26 cellular contexts compared by ENCODE assay signal in the genomic region with DNA sequence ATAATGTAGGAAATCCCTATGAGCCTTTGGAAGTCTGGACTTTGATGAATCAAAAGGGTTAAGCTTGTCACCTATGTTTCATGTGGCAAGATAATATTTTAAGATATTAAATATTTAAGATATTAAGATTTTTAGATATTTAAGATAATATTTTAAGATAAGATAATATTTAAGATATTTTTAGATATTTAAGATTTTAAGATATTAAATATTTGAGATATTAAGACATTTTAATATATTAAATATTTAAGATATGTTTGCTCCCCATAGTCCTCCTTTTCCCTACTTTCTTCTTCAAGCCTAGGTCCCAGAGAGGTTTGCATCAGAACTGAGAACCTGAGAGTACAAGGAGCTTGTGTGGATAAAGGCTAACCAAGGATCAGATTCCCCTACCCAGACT.
A peak's percentile ranks its signal among the peaks of the same experiment; 100 is the strongest.
DNase-seq lines count a peak whose midpoint lies in the region; ATAC-seq, FAIRE-seq and TF ChIP-seq lines count a peak whose summit lies in the region.
"Had no signal": no experiment of that assay in that cellular context is flagged by ENCODE, and none has a peak within 500 bp of the region (broad histone marks: within the 10 kb centered on the region; RNA-seq: fewer than 3 reads in every experiment).

No MANE protein-coding gene starts in this region.

- no peak overlapping the region for H4K91ac ChIP-seq in H9 (ENCODE audit: insufficient read length, low read depth, low read length)

- no peaks in the 10 kb centered on the region for H3K79me1 ChIP-seq in H9 (ENCODE audit: insufficient read depth, low read depth, low read length, poor library complexity, severe bottlenecking)

- ATAC-seq in WTC11, result no peak

- H3K9ac ChIP-seq in H9 (ENCODE audit: extremely low read depth, insufficient read length, low read length), result no peak overlapping the region
- H3K9ac ChIP-seq: BLaER1 had no signal

- no peaks in the 10 kb centered on the region for H3K36me3 Mint-ChIP-seq in WTC11
- no peaks in the 10 kb centered on the region for H3K36me3 Mint-ChIP-seq in H9 (ENCODE audit: insufficient read depth in 1 of 3, low read depth in 3 of 3)
- H3K36me3 Mint-ChIP-seq: CD14-positive monocyte; CD4-positive, alpha-beta memory T cell; CD4-positive, CD25-positive, alpha-beta regulatory T cell; CD8-positive, alpha-beta memory T cell had no signal

- no peak overlapping the region for H3K4ac ChIP-seq in H9 (ENCODE audit: low read depth, low read length)

- POLR2A ChIA-PET in WTC11 (lab: Charles Lee), result no interaction called here

- no peak overlapping the region for H3K14ac ChIP-seq in H9 (ENCODE audit: insufficient read depth, low read length)

- no peak overlapping the region for H3K4me2 ChIP-seq in H9 (ENCODE audit: insufficient read depth, insufficient read length, low read length)
- H3K4me2 ChIP-seq: BLaER1 had no signal

- no peaks in the 10 kb centered on the region for H3K27me3 Mint-ChIP-seq in WTC11 (ENCODE audit: low read depth)
- no peaks in the 10 kb centered on the region for H3K27me3 Mint-ChIP-seq in H9 (ENCODE audit: low read depth)
- H3K27me3 Mint-ChIP-seq: CD4-positive, alpha-beta memory T cell; CD4-positive, CD25-positive, alpha-beta regulatory T cell; CD8-positive, alpha-beta memory T cell had no signal

- no peak overlapping the region for H3K27ac ChIP-seq in H9 (ENCODE audit: insufficient read length, low read depth, low read length)
- H3K27ac ChIP-seq: BLaER1 had no signal

- H3K4me3 Mint-ChIP-seq in WTC11 (no peak overlapping the region), H9 (no peak overlapping the region)
- H3K4me3 Mint-ChIP-seq: CD14-positive monocyte; CD4-positive, alpha-beta memory T cell; CD4-positive, CD25-positive, alpha-beta regulatory T cell; CD8-positive, alpha-beta memory T cell had no signal

- no peak overlapping the region for H2BK5ac ChIP-seq in H9 (ENCODE audit: insufficient read length, low read length)

- no peak overlapping the region for H3K18ac ChIP-seq in H9 (ENCODE audit: insufficient read length, low read depth, low read length)

- no peak overlapping the region for H3K27ac Mint-ChIP-seq in WTC11
- H3K27ac Mint-ChIP-seq in H9, result no peak overlapping the region
- H3K27ac Mint-ChIP-seq: CD14-positive monocyte; CD4-positive, alpha-beta memory T cell; CD4-positive, CD25-positive, alpha-beta regulatory T cell; CD8-positive, alpha-beta memory T cell had no signal

- H3K9me3 Mint-ChIP-seq in WTC11 (peaks cover 4% of the 10 kb centered on the region), H9 (no peaks in the 10 kb centered on the region)

- no peak overlapping the region for H2BK120ac ChIP-seq in H9 (ENCODE audit: low read depth, low read length, poor library complexity, severe bottlenecking)

- H2AFZ ChIP-seq in H9 (ENCODE audit: low read length), result no peak overlapping the region

- no peaks in the 10 kb centered on the region for H4K20me1 ChIP-seq in H9 (ENCODE audit: control insufficient read depth, insufficient read depth, insufficient read length)
- H4K20me1 ChIP-seq: BLaER1 had no signal

- H2BK12ac ChIP-seq in H9 (ENCODE audit: insufficient read length, low read depth, low read length), result no peak overlapping the region

- no peak overlapping the region for H3K56ac ChIP-seq in H9 (ENCODE audit: insufficient read length, low read depth, low read length)

- TF ChIP-seq CTCF in WTC11 (IDR thresholded peaks at IDR 0.05), result no peak
- no peak for TF ChIP-seq CTCF in H9 (conservative IDR thresholded peaks at IDR 0.05)

- H3K4me1 ChIP-seq in H9 (ENCODE audit: insufficient read depth, low read length), result no peaks in the 10 kb centered on the region
- H3K4me1 ChIP-seq: BE2C, BLaER1 had no signal

- no peaks in the 10 kb centered on the region for H3K23me2 ChIP-seq in H9 (ENCODE audit: insufficient read length, low read depth, low read length, poor library complexity, severe bottlenecking)

- no peak overlapping the region for H3T11ph ChIP-seq in H9 (ENCODE audit: low read length)

- DNase-seq in WTC11 (ENCODE audit: low spot score) (no peak), frontal cortex (ENCODE audit: low spot score in 2 of 2) (no peak), T-helper 9 cell (no peak), 8988T (no peak), H9 (no peak), NCI-H2029 (lab: John Stamatoyannopoulos, UW) (no peak)
- DNase-seq: ACHN; BE2C; C1 segment of cervical spinal cord; CD4-positive, alpha-beta memory T cell; CD4-positive, CD25-positive, alpha-beta regulatory T cell; CD8-positive, alpha-beta memory T cell; COR-L47; DMS 273 treated with DMSO at 0.1 percent for 48 hours; DMS153; DMS53; DMS79; DND-41; EL; GF-D8 had no signal

- no peak overlapping the region for H3K23ac ChIP-seq in H9 (ENCODE audit: insufficient read length, low read depth, low read length)

- H3K27me3 ChIP-seq in H9 (ENCODE audit: insufficient read depth, low read length), result no peaks in the 10 kb centered on the region
- H3K27me3 ChIP-seq: BE2C, BLaER1 had no signal

- FAIRE-seq in A204.1 (lab: Jason Lieb, UNC) (peak; percentile 70), G401.6 (lab: Jason Lieb, UNC) (peak; percentile 64), frontal cortex (lab: Jason Lieb, UNC) (peak; percentile 26)
- FAIRE-seq: GM12891, GM18507 had no signal

- CTCF ChIA-PET in WTC11 (lab: Charles Lee), result no interaction called here

- no peaks in the 10 kb centered on the region for H3K4me1 Mint-ChIP-seq in WTC11
- H3K4me1 Mint-ChIP-seq in H9, result no peaks in the 10 kb centered on the region
- H3K4me1 Mint-ChIP-seq: CD14-positive monocyte; CD4-positive, alpha-beta memory T cell; CD4-positive, CD25-positive, alpha-beta regulatory T cell; CD8-positive, alpha-beta memory T cell had no signal

- no peak overlapping the region for H4K8ac ChIP-seq in H9 (replicated peaks; ENCODE audit: insufficient read length, low read depth, low read length)

- no peaks in the 10 kb centered on the region for H3K79me2 ChIP-seq in H9 (ENCODE audit: insufficient read depth, low read length)

- H2AK5ac ChIP-seq in H9 (ENCODE audit: insufficient read length, low read length), result no peak overlapping the region

- H4K5ac ChIP-seq in H9 (ENCODE audit: insufficient read length, low read depth, low read length), result no peak overlapping the region

- no peak overlapping the region for H2BK20ac ChIP-seq in H9 (ENCODE audit: low read depth, low read length, poor library complexity, severe bottlenecking)

- no peaks in the 10 kb centered on the region for H3K9me3 ChIP-seq in H9 (ENCODE audit: control insufficient read depth, low read depth, low read length)
- H3K9me3 ChIP-seq: BE2C, BLaER1 had no signal

- no peak overlapping the region for H2BK15ac ChIP-seq in H9 (ENCODE audit: low read depth, low read length)

TF ChIP-seq in WTC11, 78 proteins besides CTCF, POLR2A, EP300 and RAD21:
- TF ChIP-seq MYBL2 (CRISPR knock-in tag; IDR thresholded peaks at IDR 0.05), result no peak
- TF ChIP-seq HMGA2 (CRISPR knock-in tag; IDR thresholded peaks at IDR 0.05), result peak; percentile 91
